19 cellular contexts compared by ENCODE assay signal in the genomic region with DNA sequence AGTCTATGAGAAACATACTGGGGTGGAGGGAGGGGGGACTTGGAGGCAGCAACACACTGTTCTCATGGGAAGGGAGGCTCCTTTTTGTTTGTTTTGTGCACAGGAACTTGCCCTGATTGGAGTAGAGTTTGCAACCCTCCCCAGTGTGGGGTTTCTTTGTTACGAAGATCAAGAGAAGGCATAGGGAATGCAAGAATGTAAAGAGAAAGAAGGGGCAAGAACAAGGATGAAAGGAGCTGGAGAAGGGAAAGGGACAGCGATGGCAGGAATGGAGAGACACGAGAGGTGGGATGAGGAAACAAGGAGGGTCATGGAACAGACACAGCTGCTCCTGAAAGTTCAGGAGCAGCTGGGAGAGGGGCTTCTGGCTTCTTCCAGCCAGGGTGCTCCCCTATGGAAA.
"Had no signal": no experiment of that assay in that cellular context is flagged by ENCODE, and none has a peak within 500 bp of the region (broad histone marks: within the 10 kb centered on the region; RNA-seq: fewer than 3 reads in every experiment).

No MANE protein-coding gene starts in this region.

- H3K27me3 Mint-ChIP-seq: activated CD4-positive, alpha-beta T cell treated with anti-CD3 and anti-CD28 coated beads, Interleukin-2, amount 10 ng/mL, durations not matched to agents 7 days and 5 days; stimulated activated memory B cell treated with anti-CD40 and anti-IgM and Interleukin-4, amounts not matched to agents 10 μg/mL and 1 μg/mL and 100 μg/mL, for 72 hours had no signal

- H3K27me3 ChIP-seq: body of pancreas, right lobe of liver, transverse colon had no signal

- H3K9me3 ChIP-seq: body of pancreas, gastroesophageal sphincter, right lobe of liver, transverse colon had no signal

- H3K27ac Mint-ChIP-seq: activated CD4-positive, alpha-beta T cell treated with anti-CD3 and anti-CD28 coated beads, Interleukin-2, amount 10 ng/mL, durations not matched to agents 7 days and 5 days; activated naive CD4-positive, alpha-beta T cell treated with anti-CD3 and anti-CD28 coated beads, Interleukin-2, amount 50 U/mL, for 24 hours; activated T-helper 2 cell treated with anti-CD3 and anti-CD28 coated beads, Interferon-gamma antibody, Interleukin-2, Interleukin-4, amounts not matched to agents 10 μg/mL and 5 μg/mL and 100 μg/mL, durations not matched to agents 14 hours and 24 hours and 36 hours; stimulated activated memory B cell treated with anti-CD40 and anti-IgM and Interleukin-4, amounts not matched to agents 10 μg/mL and 1 μg/mL and 100 μg/mL, for 72 hours had no signal

- H3K4me3 ChIP-seq: body of pancreas, gastroesophageal sphincter, hepatocyte, right lobe of liver, SK-N-MC, transverse colon had no signal

- H3K4me1 Mint-ChIP-seq: activated CD4-positive, alpha-beta T cell treated with anti-CD3 and anti-CD28 coated beads, Interleukin-2, amount 10 ng/mL, durations not matched to agents 7 days and 5 days; activated naive CD4-positive, alpha-beta T cell treated with anti-CD3 and anti-CD28 coated beads, Interleukin-2, amount 50 U/mL, for 24 hours; stimulated activated memory B cell treated with anti-CD40 and anti-IgM and Interleukin-4, amounts not matched to agents 10 μg/mL and 1 μg/mL and 100 μg/mL, for 72 hours had no signal

- DNase-seq: activated CD4-positive, alpha-beta T cell treated with anti-CD3 and anti-CD28 coated beads, Interleukin-2, amount 10 ng/mL, durations not matched to agents 7 days and 5 days; activated CD8-positive, alpha-beta memory T cell treated with anti-CD3 and anti-CD28 coated beads for 24 hours; body of pancreas; central memory CD4-positive, alpha-beta T cell; cortex of kidney; effector memory CD4-positive, alpha-beta T cell; kidney; posterior cingulate gyrus; right lobe of liver; substantia nigra; T-helper 1 cell; transverse colon had no signal

- H3K27ac ChIP-seq: body of pancreas, epithelial cell of prostate, gastroesophageal sphincter, hepatocyte, right lobe of liver, SK-N-MC, transverse colon had no signal

- H3K4me3 Mint-ChIP-seq: activated CD4-positive, alpha-beta T cell treated with anti-CD3 and anti-CD28 coated beads, Interleukin-2, amount 10 ng/mL, durations not matched to agents 7 days and 5 days; activated naive CD4-positive, alpha-beta T cell treated with anti-CD3 and anti-CD28 coated beads, Interleukin-2, amount 50 U/mL, for 24 hours; stimulated activated memory B cell treated with anti-CD40 and anti-IgM and Interleukin-4, amounts not matched to agents 10 μg/mL and 1 μg/mL and 100 μg/mL, for 72 hours had no signal

- H3K36me3 Mint-ChIP-seq: activated naive CD4-positive, alpha-beta T cell treated with anti-CD3 and anti-CD28 coated beads, Interleukin-2, amount 50 U/mL, for 24 hours; stimulated activated memory B cell treated with anti-CD40 and anti-IgM and Interleukin-4, amounts not matched to agents 10 μg/mL and 1 μg/mL and 100 μg/mL, for 72 hours had no signal

- H3K4me1 ChIP-seq: body of pancreas, gastroesophageal sphincter, right lobe of liver, transverse colon had no signal

- ATAC-seq: body of pancreas; gastroesophageal sphincter; right lobe of liver; stimulated activated memory B cell treated with anti-CD40 and anti-IgM and Interleukin-4, amounts not matched to agents 10 μg/mL and 1 μg/mL and 100 μg/mL, for 72 hours had no signal
